Comparison of ENCODE assay signal across 8 cellular contexts in genomic region chr21:34615487-34615814, GRCh38. TPM values are rescaled to one million over a fixed set of nuclear protein-coding genes. Genes with fewer than 3 reads are reported as not detected.
A peak's percentile ranks its signal among the peaks of the same experiment; 100 is the strongest.
DNase-seq lines count a peak whose midpoint lies in the region; ATAC-seq and TF ChIP-seq lines count a peak whose summit lies in the region.

No MANE protein-coding gene starts in this region.

- CTCF ChIA-PET in IMR-90 (lab: Yijun Ruan, JAX), result interaction anchor here (2.1 kb wide), 1 partner anchor 13 kb away, joined by 8 read pairs; no protein-coding TSS in a partner anchor

- H3K23ac ChIP-seq in IMR-90 (ENCODE audit: low read depth, low read length), result no peak overlapping the region; the same call in 1 of the 2 replicates

- H4K8ac ChIP-seq in IMR-90 (ENCODE audit: low read depth in 2 of 2, low read length in 2 of 2), result peak overlapping the region; percentile 81 to 92

- H3K27ac ChIP-seq in IMR-90 (ENCODE audit: insufficient read depth, low read length) (peak overlapping the region; percentile 72), dorsolateral prefrontal cortex (peak overlapping the region; percentile 65 to 99 (median 93)), neutrophil (peak overlapping the region; percentile 92)

- H2BK15ac ChIP-seq in IMR-90 (ENCODE audit: low read depth, low read length), result 0 out of 3 replicates have a peak overlapping the region, but pooled peaks have one; percentile 53

- BruUV-seq in IMR-90 (replicated peaks; lab: Mats Ljungman, UMichigan), result no TSS peak

- peak overlapping the region; percentile 82 for H3K9ac ChIP-seq in IMR-90 (ENCODE audit: low read depth, low read length)

- H3K4me2 ChIP-seq in IMR-90 (ENCODE audit: low read depth, low read length), result peak overlapping the region; percentile 84

- H3K4me3 ChIP-seq in GM06990 (replicated peaks; ENCODE audit: low read depth, low read length) (peak overlapping the region; percentile 79), IMR-90 (ENCODE audit: insufficient read depth, low read depth, low read length) (peak overlapping the region; percentile 63), dorsolateral prefrontal cortex (peak overlapping the region; percentile 47 to 96 (median 81)), neutrophil (ENCODE audit: low read depth in 1 of 2, low read length in 1 of 2) (peak overlapping the region; percentile 73 to 77)

- H4K5ac ChIP-seq in IMR-90 (ENCODE audit: low read depth, low read length), result peak overlapping the region; percentile 71; the same call in 1 of the 2 replicates

- H3K36me3 ChIP-seq in GM06990 (ENCODE audit: control insufficient read depth, insufficient read depth, low read length), result no peaks in the 10 kb centered on the region
- no peaks in the 10 kb centered on the region for H3K36me3 ChIP-seq in IMR-90 (ENCODE audit: control insufficient read depth, insufficient read depth, low read length)
- no peaks in the 10 kb centered on the region for H3K36me3 ChIP-seq in neutrophil

- intact Hi-C loops in IMR-90 (cut with micrococcal nuclease), result loop anchor here (1.0 kb wide), 1 partner anchor 90 kb away; no protein-coding TSS in a partner anchor
- intact Hi-C loops in dorsolateral prefrontal cortex (cut with DNase I), result no loop called here

- H3K9me3 ChIP-seq in IMR-90 (ENCODE audit: control insufficient read depth, insufficient read depth, low read length), result no peaks in the 10 kb centered on the region
- H3K9me3 ChIP-seq in neutrophil, result no peaks in the 10 kb centered on the region

- H3K4ac ChIP-seq in IMR-90 (ENCODE audit: low read depth, low read length), result peak overlapping the region; percentile 82; the same call in 1 of the 2 replicates

- POLR2A ChIA-PET in IMR-90 (lab: Charles Lee; ENCODE audit: unreplicated experiment), result no interaction called here

- no peak for TF ChIP-seq RAD21 in IMR-90 (IDR thresholded peaks at IDR 0.05; ENCODE audit: low read length)

- H2BK120ac ChIP-seq in IMR-90 (ENCODE audit: low read depth, low read length), result peak overlapping the region; percentile 82; the same call in 1 of the 2 replicates

- no peak for TF ChIP-seq POLR2A in IMR-90 (IDR thresholded peaks at IDR 0.05; ENCODE audit: low read depth, low read length)

- peaks cover 2% of the 10 kb centered on the region; the same call in 1 of the 2 replicates for H3K4me1 ChIP-seq in IMR-90 (ENCODE audit: control insufficient read depth, insufficient read depth, low read length)
- H3K4me1 ChIP-seq in neutrophil (ENCODE audit: control insufficient read depth in 1 of 2, insufficient read depth in 1 of 2, low read depth in 1 of 2, low read length in 1 of 2), result peaks cover 26 to 33% of the 10 kb centered on the region in 2 experiments

- no peak for TF ChIP-seq CTCF in GM06990 (IDR thresholded peaks at IDR 0.05; ENCODE audit: insufficient read depth, low read length, poor library complexity, severe bottlenecking)
- no peak for TF ChIP-seq CTCF in IMR-90 (conservative IDR thresholded peaks at IDR 0.05; ENCODE audit: low read depth, low read length)
- peak in 7 of 56 donors; percentile 6 to 37 (median 13) for TF ChIP-seq CTCF in dorsolateral prefrontal cortex (IDR thresholded peaks at IDR 0.05 in 54 of 56, conservative IDR thresholded peaks at IDR 0.05 in 2 of 56; ENCODE audit: low read depth in 1 of 56, partially characterized antibody in 56 of 56)
- no peak for TF ChIP-seq CTCF in neutrophil (IDR thresholded peaks at IDR 0.05)

- no peaks in the 10 kb centered on the region for H4K20me1 ChIP-seq in IMR-90 (ENCODE audit: insufficient read depth, low read length)

- ATAC-seq in IMR-90 (ENCODE audit: low read depth) (peak; percentile 52), HG03108 (IDR thresholded peaks at IDR 0.05; ENCODE audit: unreplicated experiment) (no peak)

- no CpG with 5 or more reads among the region's 8 CpGs for WGBS in IMR-90 (ENCODE audit: extremely low coverage in 2 of 2, insufficient read length in 1 of 2), 2 experiments

- no peaks in the 10 kb centered on the region for H3K27me3 ChIP-seq in GM06990 (replicated peaks; ENCODE audit: control insufficient read depth, insufficient read depth, low read length)
- H3K27me3 ChIP-seq in IMR-90 (ENCODE audit: control insufficient read depth, insufficient read depth, low read length), result peaks cover 12% of the 10 kb centered on the region
- no peaks in the 10 kb centered on the region for H3K27me3 ChIP-seq in dorsolateral prefrontal cortex
- peaks cover 10% of the 10 kb centered on the region for H3K27me3 ChIP-seq in neutrophil

- peak overlapping the region; percentile 70 for H2BK5ac ChIP-seq in IMR-90 (ENCODE audit: low read depth, low read length, poor library complexity, severe bottlenecking)

- no peak overlapping the region for H3K18ac ChIP-seq in IMR-90 (ENCODE audit: low read depth, low read length)

- H3K56ac ChIP-seq in IMR-90 (ENCODE audit: extremely low read depth, insufficient read depth, low read length), result no peak overlapping the region

- H4K91ac ChIP-seq in IMR-90 (ENCODE audit: insufficient read depth, low read depth, low read length), result peak overlapping the region; percentile 84

- H2BK20ac ChIP-seq in IMR-90 (ENCODE audit: low read depth, low read length), result no peak overlapping the region

- H3K14ac ChIP-seq in IMR-90 (replicated peaks; ENCODE audit: low read depth, low read length), result 0 out of 2 replicates have a peak overlapping the region, but pooled peaks have one; percentile 63

- DNase-seq in GM06990 (ENCODE audit: extremely low read depth, insufficient read length), result no peak
- DNase-seq in IMR-90, result no peak
- DNase-seq in dorsolateral prefrontal cortex, result no peak
- DNase-seq in SKM-1 treated with dmso at 0.1 percent for 144 hours (lab: John Stamatoyannopoulos, UW; ENCODE audit: unreplicated experiment), result no peak
- no peak for DNase-seq in GDM1 (lab: John Stamatoyannopoulos, UW)
- no peak for DNase-seq in DMS79 (lab: John Stamatoyannopoulos, UW)

- H2AK9ac ChIP-seq in IMR-90 (replicated peaks; ENCODE audit: low read depth, low read length, poor library complexity), result no peak overlapping the region

- peak overlapping the region; percentile 99 for H2AFZ ChIP-seq in IMR-90 (replicated peaks; ENCODE audit: low read length, poor library complexity)

- in situ Hi-C loops in IMR-90 (cut with MboI; ENCODE audit: low sequenced_read_pairs), result loop anchor here (25.0 kb wide), 1 partner anchor 703 kb away; the partner anchor contains the start of gene ATP5PO

- H2AK5ac ChIP-seq in IMR-90 (ENCODE audit: low read depth, low read length), result no peak overlapping the region

- H3K79me1 ChIP-seq in IMR-90 (ENCODE audit: low read depth in 1 of 2, low read length in 2 of 2), result peaks cover 9 to 18% of the 10 kb centered on the region in 2 experiments; a peak in 3 of 4 replicates

- H3K9me1 ChIP-seq in IMR-90 (ENCODE audit: insufficient read depth, low read length), result 0 out of 2 replicates have a peak, but pooled peaks cover 5% of the 10 kb centered on the region

- dilution Hi-C loops in IMR-90 (cut with HindIII; ENCODE audit: low sequenced_read_pairs, unreplicated experiment), result no loop called here

TF ChIP-seq in IMR-90, 13 proteins besides CTCF, POLR2A, EP300 and RAD21:
- no peak for TF ChIP-seq SMC3 (IDR thresholded peaks at IDR 0.05; ENCODE audit: low read depth, low read length)
- no peak for TF ChIP-seq USF2 (IDR thresholded peaks at IDR 0.05; ENCODE audit: low read depth, low read length)
- TF ChIP-seq FOS (IDR thresholded peaks at IDR 0.05; ENCODE audit: low read depth, low read length), result no peak
- no peak for TF ChIP-seq BHLHE40 (IDR thresholded peaks at IDR 0.05; ENCODE audit: low read depth, low read length)
- no peak for TF ChIP-seq MXI1 (IDR thresholded peaks at IDR 0.05; ENCODE audit: borderline replicate concordance, low read depth, low read length)
- no peak for TF ChIP-seq ELK1 (IDR thresholded peaks at IDR 0.05; ENCODE audit: borderline replicate concordance, low read depth, low read length)
- TF ChIP-seq RFX5 (IDR thresholded peaks at IDR 0.05; ENCODE audit: low read depth, low read length), result no peak
- TF ChIP-seq CHD1 (IDR thresholded peaks at IDR 0.05; ENCODE audit: low read depth, low read length), result no peak
- no peak for TF ChIP-seq NFE2L2 (IDR thresholded peaks at IDR 0.05; ENCODE audit: low read depth, low read length)
- no peak for TF ChIP-seq RCOR1 (IDR thresholded peaks at IDR 0.05; ENCODE audit: insufficient replicate concordance, low read length)

RNA-seq across cellular contexts. Expression of gene RCAN1, which starts 0.5 kb away (rescaled TPM):
- 175 and 183 TPM in 2 replicates for total RNA-seq in IMR-90 (2012; rRNA removed)
- 43.0 and 53.5 TPM in 2 replicates for polyA plus RNA-seq in IMR-90 (2012; rRNA removed)
- polyA plus RNA-seq in IMR-90 (2012; cell fraction: cytosol; rRNA removed), result 13.6 and 13.7 TPM in 2 replicates
- polyA plus RNA-seq in IMR-90 (2012; cell fraction: nucleus; rRNA removed; ENCODE audit: low replicate concordance), result 32.6 and 64.1 TPM in 2 replicates
- 10 to 100 TPM; 37.2 to 79.7 (median 53.2) TPM for total RNA-seq in dorsolateral prefrontal cortex

RNA-seq across cellular contexts. Expression of gene CLIC6, which starts 53.3 kb away (rescaled TPM):
- total RNA-seq in IMR-90 (2012; rRNA removed), result not detected in 2 replicates
- not detected in 2 replicates for polyA plus RNA-seq in IMR-90 (2012; rRNA removed)
- not detected in 2 replicates for polyA plus RNA-seq in IMR-90 (2012; cell fraction: cytosol; rRNA removed)
- not detected in 2 replicates for polyA plus RNA-seq in IMR-90 (2012; cell fraction: nucleus; rRNA removed; ENCODE audit: low replicate concordance)
- total RNA-seq in dorsolateral prefrontal cortex, result 1 to 10 TPM in 2 of 120 experiments, under 1 TPM in 64, not detected in 54; 0.10 to 3.1 (median 0.29) TPM
